ENCODE assay signal across 9 cellular contexts in the genomic region with DNA sequence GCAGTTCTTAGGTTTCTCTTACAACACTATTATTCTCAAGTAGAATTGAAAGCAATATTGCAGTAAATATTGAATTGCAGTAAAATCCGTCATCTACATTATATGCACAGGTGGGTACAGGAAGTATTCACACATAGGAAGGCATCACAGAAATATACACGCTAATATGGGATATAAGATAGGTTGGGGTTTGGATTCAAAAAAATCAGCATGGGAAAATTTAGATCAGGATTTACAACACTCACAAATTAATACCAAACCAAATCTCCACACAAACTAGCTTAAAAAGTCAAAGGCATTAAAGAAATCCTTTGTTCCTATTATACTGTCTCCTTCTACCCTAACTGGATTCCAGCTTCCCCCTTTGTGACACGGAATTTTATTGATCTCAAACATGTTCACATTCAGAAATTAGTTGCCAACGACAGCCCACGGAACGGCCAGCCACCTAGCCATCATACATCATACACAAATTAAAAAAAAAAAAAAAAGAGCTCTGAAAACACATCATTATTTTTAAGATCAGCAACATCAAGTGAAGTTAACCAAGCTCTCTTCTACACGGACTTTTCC. TPM values are rescaled to one million over a fixed set of nuclear protein-coding genes. Genes with fewer than 3 reads are reported as not detected.
A peak's percentile ranks its signal among the peaks of the same experiment; 100 is the strongest.
DNase-seq lines count a peak whose midpoint lies in the region; TF ChIP-seq lines count a peak whose summit lies in the region.
"Had no signal": no experiment of that assay in that cellular context is flagged by ENCODE, and none has a peak within 500 bp of the region (broad histone marks: within the 10 kb centered on the region; RNA-seq: fewer than 3 reads in every experiment).

No MANE protein-coding gene starts in this region.

- H3K9me3 Mint-ChIP-seq in endodermal cell: no peaks in the 10 kb centered on the region

- H3K9me2 ChIP-seq in Loucy (replicated peaks; ENCODE audit: low read depth, low read length): no peaks in the 10 kb centered on the region
- no peaks in the 10 kb centered on the region for H3K9me2 ChIP-seq in neural cell (ENCODE audit: insufficient read depth, low read length)

- H3K27me3 ChIP-seq in Loucy (ENCODE audit: insufficient read depth, low read length, poor library complexity, severe bottlenecking) (no peaks in the 10 kb centered on the region), endodermal cell (ENCODE audit: control insufficient read depth, insufficient read depth, low read length, poor library complexity, severe bottlenecking) (no peaks in the 10 kb centered on the region), neural cell (ENCODE audit: insufficient read depth, low read depth, low read length) (peaks cover 31% of the 10 kb centered on the region)

- H3K4me1 ChIP-seq in Loucy (ENCODE audit: insufficient read depth, low read length, poor library complexity, severe bottlenecking): peaks cover 28% of the 10 kb centered on the region
- peaks cover 27% of the 10 kb centered on the region for H3K4me1 ChIP-seq in endodermal cell (ENCODE audit: control insufficient read depth, insufficient read depth, low read length)

- no peak for TF ChIP-seq RAD21 in neural cell (conservative IDR thresholded peaks at IDR 0.05)

- H3K27me3 Mint-ChIP-seq in endodermal cell (ENCODE audit: insufficient read depth): peaks cover 11% of the 10 kb centered on the region

- DNase-seq in endodermal cell (no peak), GF-D8 (lab: John Stamatoyannopoulos, UW) (no peak), caudate nucleus (lab: John Stamatoyannopoulos, UW) (no peak), HUDEP-2 (lab: John Stamatoyannopoulos, UW; ENCODE audit: unreplicated experiment in 76 of 76) (no peak), SIG-M5 treated with dmso at 0.1 percent for 504 hours (lab: John Stamatoyannopoulos, UW; ENCODE audit: unreplicated experiment) (no peak)
- DNase-seq: brain microvascular endothelial cell had no signal

- H3K36me3 ChIP-seq in Loucy (ENCODE audit: insufficient read depth, low read length) (no peaks in the 10 kb centered on the region), endodermal cell (ENCODE audit: control insufficient read depth, insufficient read depth, low read length) (no peaks in the 10 kb centered on the region), neural cell (ENCODE audit: insufficient read depth, low read length) (no peaks in the 10 kb centered on the region)
- H3K36me3 ChIP-seq: brain microvascular endothelial cell had no signal

- H3K4me3 ChIP-seq in GM08714 (ENCODE audit: low read length): peak overlapping the region; percentile 72
- peak overlapping the region; percentile 88 for H3K4me3 ChIP-seq in Loucy (ENCODE audit: low read length, poor library complexity, severe bottlenecking)
- H3K4me3 ChIP-seq in endodermal cell (ENCODE audit: low read length): peak overlapping the region; percentile 90
- H3K4me3 ChIP-seq in neural cell (ENCODE audit: low read length): peak overlapping the region; percentile 90

- no peak for TF ChIP-seq CTCF in Loucy (conservative IDR thresholded peaks at IDR 0.05; ENCODE audit: low read length)
- TF ChIP-seq CTCF in endodermal cell (conservative IDR thresholded peaks at IDR 0.05): no peak
- TF ChIP-seq CTCF in neural cell (IDR thresholded peaks at IDR 0.05; ENCODE audit: poor library complexity, severe bottlenecking): no peak

- H3K27ac Mint-ChIP-seq in endodermal cell: no peak overlapping the region

- peaks cover 9% of the 10 kb centered on the region for H4K20me1 ChIP-seq in Loucy (ENCODE audit: insufficient read depth, low read length, poor library complexity, severe bottlenecking)
- no peaks in the 10 kb centered on the region for H4K20me1 ChIP-seq in neural cell (ENCODE audit: insufficient read depth)

- H3F3A ChIP-seq in Loucy (ENCODE audit: low read depth) (0 out of 2 replicates have a peak, but pooled peaks cover 3% of the 10 kb centered on the region), neural cell (ENCODE audit: insufficient read depth, low read length, poor library complexity, severe bottlenecking) (no peaks in the 10 kb centered on the region)

- 0 to 5% methylated on average over 1 to 6 of the region's 7 CpGs for WGBS in endodermal cell (ENCODE audit: insufficient coverage in 1 of 2, insufficient read length in 1 of 2), 2 experiments

- no peak for TF ChIP-seq EP300 in neural cell (conservative IDR thresholded peaks at IDR 0.05; ENCODE audit: poor library complexity, severe bottlenecking)

- H3K9ac ChIP-seq in Loucy (ENCODE audit: low read depth, low read length, poor library complexity, severe bottlenecking): peak overlapping the region; percentile 56
- H3K9ac ChIP-seq in endodermal cell (ENCODE audit: extremely low read depth, low read length, poor library complexity, severe bottlenecking): peak overlapping the region; percentile 76
- H3K9ac ChIP-seq in neural cell (ENCODE audit: low read length): peak overlapping the region; percentile 79

- H3K79me2 ChIP-seq in Loucy (ENCODE audit: insufficient read depth, low read length): peaks cover 28% of the 10 kb centered on the region
- peaks cover 36% of the 10 kb centered on the region for H3K79me2 ChIP-seq in neural cell (replicated peaks; ENCODE audit: insufficient read depth, low read length)

- H3K36me3 Mint-ChIP-seq in endodermal cell (ENCODE audit: low read depth): no peaks in the 10 kb centered on the region

- H3K4me3 Mint-ChIP-seq in endodermal cell: peak overlapping the region; percentile 95

- H3K4me2 ChIP-seq in Loucy (ENCODE audit: low read depth, low read length, poor library complexity, severe bottlenecking) (peak overlapping the region; percentile 95), neural cell (ENCODE audit: low read length) (peak overlapping the region; percentile 79)

- no peaks in the 10 kb centered on the region for H3K9me3 ChIP-seq in Loucy (ENCODE audit: insufficient read depth, low read depth, low read length)
- H3K9me3 ChIP-seq in endodermal cell (ENCODE audit: control insufficient read depth, low read length): no peaks in the 10 kb centered on the region
- H3K9me3 ChIP-seq in neural cell (ENCODE audit: low read length): no peaks in the 10 kb centered on the region

- H3K27ac ChIP-seq in endodermal cell (ENCODE audit: low read depth, low read length) (no peak overlapping the region), neural cell (ENCODE audit: low read length) (no peak overlapping the region), caudate nucleus (ENCODE audit: low read depth, low read length) (no peak overlapping the region)
- H3K27ac ChIP-seq: brain microvascular endothelial cell had no signal

- H3K4me1 Mint-ChIP-seq in endodermal cell: peaks cover 53% of the 10 kb centered on the region

- H2AFZ ChIP-seq in Loucy (ENCODE audit: low read length): no peak overlapping the region
- H2AFZ ChIP-seq in neural cell (ENCODE audit: low read depth, low read length): no peak overlapping the region

TF ChIP-seq in neural cell, 6 proteins besides CTCF, POLR2A, EP300 and RAD21:
- no peak for TF ChIP-seq EZH2 (IDR thresholded peaks at IDR 0.05; ENCODE audit: borderline replicate concordance, insufficient read depth, low read length, poor library complexity, severe bottlenecking)
- TF ChIP-seq, protein P1, sequence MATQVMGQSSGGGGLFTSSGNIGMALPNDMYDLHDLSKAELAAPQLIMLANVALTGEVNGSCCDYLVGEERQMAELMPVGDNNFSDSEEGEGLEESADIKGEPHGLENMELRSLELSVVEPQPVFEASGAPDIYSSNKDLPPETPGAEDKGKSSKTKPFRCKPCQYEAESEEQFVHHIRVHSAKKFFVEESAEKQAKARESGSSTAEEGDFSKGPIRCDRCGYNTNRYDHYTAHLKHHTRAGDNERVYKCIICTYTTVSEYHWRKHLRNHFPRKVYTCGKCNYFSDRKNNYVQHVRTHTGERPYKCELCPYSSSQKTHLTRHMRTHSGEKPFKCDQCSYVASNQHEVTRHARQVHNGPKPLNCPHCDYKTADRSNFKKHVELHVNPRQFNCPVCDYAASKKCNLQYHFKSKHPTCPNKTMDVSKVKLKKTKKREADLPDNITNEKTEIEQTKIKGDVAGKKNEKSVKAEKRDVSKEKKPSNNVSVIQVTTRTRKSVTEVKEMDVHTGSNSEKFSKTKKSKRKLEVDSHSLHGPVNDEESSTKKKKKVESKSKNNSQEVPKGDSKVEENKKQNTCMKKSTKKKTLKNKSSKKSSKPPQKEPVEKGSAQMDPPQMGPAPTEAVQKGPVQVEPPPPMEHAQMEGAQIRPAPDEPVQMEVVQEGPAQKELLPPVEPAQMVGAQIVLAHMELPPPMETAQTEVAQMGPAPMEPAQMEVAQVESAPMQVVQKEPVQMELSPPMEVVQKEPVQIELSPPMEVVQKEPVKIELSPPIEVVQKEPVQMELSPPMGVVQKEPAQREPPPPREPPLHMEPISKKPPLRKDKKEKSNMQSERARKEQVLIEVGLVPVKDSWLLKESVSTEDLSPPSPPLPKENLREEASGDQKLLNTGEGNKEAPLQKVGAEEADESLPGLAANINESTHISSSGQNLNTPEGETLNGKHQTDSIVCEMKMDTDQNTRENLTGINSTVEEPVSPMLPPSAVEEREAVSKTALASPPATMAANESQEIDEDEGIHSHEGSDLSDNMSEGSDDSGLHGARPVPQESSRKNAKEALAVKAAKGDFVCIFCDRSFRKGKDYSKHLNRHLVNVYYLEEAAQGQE (IDR thresholded peaks at IDR 0.05; ENCODE audit: borderline replicate concordance): no peak

RNA-seq across cellular contexts. Expression of gene NR6A1, which starts 2.2 kb away (rescaled TPM):
- 100 to 1,000 TPM; 168 to 206 TPM for total RNA-seq in endodermal cell
- 47.4 TPM for polyA plus RNA-seq in endodermal cell (2013, experiment 1 of 2)
- 49.5 TPM for polyA plus RNA-seq in endodermal cell (2013, experiment 2 of 2)
- polyA plus RNA-seq in neural cell: 2.6 and 4.3 TPM in 2 replicates
- 12.0 and 14.9 TPM in 2 replicates for polyA minus RNA-seq in neural cell

RNA-seq across cellular contexts. Expression of gene OLFML2A, which starts 8.1 kb away (rescaled TPM):
- total RNA-seq in endodermal cell: 10 to 100 TPM; 28.1 to 31.2 TPM
- 8.2 TPM for polyA plus RNA-seq in endodermal cell (2013, experiment 1 of 2)
- polyA plus RNA-seq in endodermal cell (2013, experiment 2 of 2): 7.8 TPM
- polyA plus RNA-seq in neural cell: 0.15 and 0.48 TPM in 2 replicates
- polyA minus RNA-seq in neural cell: 0.46 and 0.49 TPM in 2 replicates
